8 cellular contexts compared by ENCODE assay signal in the genomic region with DNA sequence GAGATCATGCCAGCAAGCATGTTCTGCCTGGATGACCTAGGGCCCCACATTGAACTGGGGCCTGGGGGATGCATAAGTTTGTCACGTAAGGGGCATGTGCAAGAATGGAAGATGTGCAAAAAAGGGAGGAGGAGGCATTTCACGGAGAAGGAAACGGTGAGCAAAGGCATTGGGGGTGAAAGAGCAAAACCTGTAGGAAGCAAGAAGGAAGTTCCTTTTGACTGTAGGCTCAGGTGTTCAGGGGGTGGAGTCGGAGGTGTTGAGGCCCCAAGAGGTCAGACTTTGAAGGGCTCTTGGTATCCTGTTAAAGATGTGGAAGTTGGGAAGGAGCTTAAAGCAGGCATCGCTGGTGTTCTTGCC. TPM values are rescaled to one million over a fixed set of nuclear protein-coding genes. Genes with fewer than 3 reads are reported as not detected.
DNase-seq lines count a peak whose midpoint lies in the region; ATAC-seq and TF ChIP-seq lines count a peak whose summit lies in the region.

No MANE protein-coding gene starts in this region.

- peak overlapping the region; percentile 79 to 98 (median 94) for H3K4me2 ChIP-seq in BLaER1 treated with 17β-estradiol and CSF1 and Interleukin-3, amounts not matched to agents 10 nM and 100 nM

- no peaks in the 10 kb centered on the region for H3K9me3 ChIP-seq in BLaER1 treated with 17β-estradiol and CSF1 and Interleukin-3, amounts not matched to agents 10 nM and 100 nM (replicated peaks in 1 of 11)
- no peaks in the 10 kb centered on the region for H3K9me3 ChIP-seq in right cardiac atrium (ENCODE audit: control insufficient read depth, low read length)

- no peaks in the 10 kb centered on the region for H3K36me3 Mint-ChIP-seq in stimulated activated effector memory CD8-positive, alpha-beta T cell treated with anti-CD3 and anti-CD28 coated beads, Interleukin-12 subunit alpha, Interleukin-12 subunit beta, amount 100 ng/mL, for 72 hours

- ATAC-seq in GM21717 (IDR thresholded peaks at IDR 0.05; ENCODE audit: unreplicated experiment) (peak; percentile 7), right cardiac atrium (no peak), HG02678 (IDR thresholded peaks at IDR 0.05; ENCODE audit: unreplicated experiment) (no peak), GM19467 (IDR thresholded peaks at IDR 0.05; ENCODE audit: unreplicated experiment) (no peak)
- no peak for ATAC-seq in stimulated activated effector memory CD8-positive, alpha-beta T cell treated with anti-CD3 and anti-CD28 coated beads, Interleukin-12 subunit alpha, Interleukin-12 subunit beta, amount 100 ng/mL, for 72 hours

- WGBS in right cardiac atrium = 24% methylated on average over 5 of the region's 5 CpGs

- no peaks in the 10 kb centered on the region for H3K9me3 Mint-ChIP-seq in stimulated activated effector memory CD8-positive, alpha-beta T cell treated with anti-CD3 and anti-CD28 coated beads, Interleukin-12 subunit alpha, Interleukin-12 subunit beta, amount 100 ng/mL, for 72 hours

- H3K27ac ChIP-seq in BLaER1 treated with 17β-estradiol and CSF1 and Interleukin-3, amounts not matched to agents 10 nM and 100 nM = peak overlapping the region; percentile 82 to 92 (median 88)
- peak overlapping the region; percentile 98 for H3K27ac ChIP-seq in VCaP
- H3K27ac ChIP-seq in right cardiac atrium (ENCODE audit: low read length) = peak overlapping the region; percentile 98

- peak overlapping the region; percentile 76 for H3K4me3 Mint-ChIP-seq in stimulated activated effector memory CD8-positive, alpha-beta T cell treated with anti-CD3 and anti-CD28 coated beads, Interleukin-12 subunit alpha, Interleukin-12 subunit beta, amount 100 ng/mL, for 72 hours

- TF ChIP-seq CTCF in VCaP (conservative IDR thresholded peaks at IDR 0.05) = no peak

- H3K27me3 ChIP-seq in BLaER1 treated with 17β-estradiol and CSF1 and Interleukin-3, amounts not matched to agents 10 nM and 100 nM = no peaks in the 10 kb centered on the region
- H3K27me3 ChIP-seq in right cardiac atrium (ENCODE audit: control insufficient read depth, insufficient read depth) = no peaks in the 10 kb centered on the region

- H3K4me1 Mint-ChIP-seq in stimulated activated effector memory CD8-positive, alpha-beta T cell treated with anti-CD3 and anti-CD28 coated beads, Interleukin-12 subunit alpha, Interleukin-12 subunit beta, amount 100 ng/mL, for 72 hours = peaks cover 31% of the 10 kb centered on the region

- intact Hi-C loops in right cardiac atrium (cut with DNase I) = loop anchor here in 1 of 4 donors (10.0 kb wide), 1 partner anchor 91 kb away; the partner anchor contains the start of gene STBD1

- H3K9ac ChIP-seq in BLaER1 treated with 17β-estradiol and CSF1 and Interleukin-3, amounts not matched to agents 10 nM and 100 nM = peak overlapping the region; percentile 79 to 90 (median 88)

- H3K4me3 ChIP-seq in BLaER1 treated with 17β-estradiol and CSF1 and Interleukin-3, amounts not matched to agents 10 nM and 100 nM = peak overlapping the region; percentile 72 to 91 (median 77)
- peak overlapping the region; percentile 79 for H3K4me3 ChIP-seq in right cardiac atrium (ENCODE audit: low read length)

- H3K36me3 ChIP-seq in BLaER1 treated with 17β-estradiol and CSF1 and Interleukin-3, amounts not matched to agents 10 nM and 100 nM = peaks cover 0 to 23% (median 0%) of the 10 kb centered on the region in 11 experiments; a peak in 5 of 22 replicates

- DNase-seq in right cardiac atrium (no peak), NCI-H524 (lab: John Stamatoyannopoulos, UW) (no peak)
- no peak for DNase-seq in stimulated activated effector memory CD8-positive, alpha-beta T cell treated with anti-CD3 and anti-CD28 coated beads, Interleukin-12 subunit alpha, Interleukin-12 subunit beta, amount 100 ng/mL, for 72 hours (ENCODE audit: low spot score in 2 of 2)

- peaks cover 0 to 20% (median 0%) of the 10 kb centered on the region in 11 experiments; a peak in 7 of 22 replicates for H4K20me1 ChIP-seq in BLaER1 treated with 17β-estradiol and CSF1 and Interleukin-3, amounts not matched to agents 10 nM and 100 nM

- H3K4me1 ChIP-seq in BLaER1 treated with 17β-estradiol and CSF1 and Interleukin-3, amounts not matched to agents 10 nM and 100 nM = peaks cover 55 to 84% (median 68%) of the 10 kb centered on the region in 10 experiments
- peaks cover 12% of the 10 kb centered on the region for H3K4me1 ChIP-seq in right cardiac atrium (ENCODE audit: control insufficient read depth, insufficient read depth, low read length)

- peak overlapping the region; percentile 79 for H3K27ac Mint-ChIP-seq in stimulated activated effector memory CD8-positive, alpha-beta T cell treated with anti-CD3 and anti-CD28 coated beads, Interleukin-12 subunit alpha, Interleukin-12 subunit beta, amount 100 ng/mL, for 72 hours

RNA-seq across cellular contexts. Expression of gene SCARB2, which starts 0.6 kb away (rescaled TPM):
- 100 to 1,000 TPM; 102 to 139 (median 105) TPM for total RNA-seq in right cardiac atrium
- polyA plus RNA-seq in right cardiac atrium = 78.2 TPM

RNA-seq across cellular contexts. Expression of gene FAM47E, which starts 37.3 kb away (rescaled TPM):
- total RNA-seq in right cardiac atrium = 1 to 10 TPM; 2.6 to 3.3 (median 2.9) TPM
- 4.5 TPM for polyA plus RNA-seq in right cardiac atrium
